ENCODE assay signal across 11 cellular contexts in the genomic region with DNA sequence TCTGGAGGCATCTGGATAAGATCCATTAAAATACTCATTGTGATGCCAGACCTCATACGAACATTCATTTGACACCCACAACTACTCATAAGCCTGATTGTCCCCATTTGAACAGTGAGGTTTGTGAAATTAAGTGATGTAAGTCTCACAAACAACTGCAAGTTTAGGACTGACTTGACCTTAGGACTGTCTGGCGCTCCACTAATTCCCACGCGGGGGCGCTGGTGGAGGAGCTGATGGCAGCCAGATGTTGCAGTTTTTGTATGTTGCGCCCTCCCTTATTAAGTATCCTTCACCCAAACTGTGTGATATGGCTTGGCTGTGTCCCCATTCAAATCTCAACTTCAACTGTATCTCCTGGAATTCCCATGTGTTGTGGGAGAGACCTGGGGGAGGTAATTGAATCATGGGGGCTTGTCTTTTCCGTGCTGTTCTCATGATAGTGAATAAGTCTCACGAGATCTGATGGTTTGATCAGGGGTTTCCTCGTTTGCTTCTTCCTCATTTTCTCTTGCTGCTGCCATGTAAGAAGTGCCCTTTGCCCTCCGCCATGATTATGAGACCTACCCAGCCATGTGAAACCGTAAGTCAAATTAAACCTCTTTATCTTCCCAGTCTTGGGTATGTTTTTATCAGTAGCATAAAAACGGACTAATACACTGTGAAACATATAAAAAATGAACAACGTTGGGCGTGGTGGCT. TPM values are rescaled to one million over a fixed set of nuclear protein-coding genes. Genes with fewer than 3 reads are reported as not detected.
DNase-seq lines count a peak whose midpoint lies in the region; ATAC-seq, FAIRE-seq and TF ChIP-seq lines count a peak whose summit lies in the region.
"Had no signal": no experiment of that assay in that cellular context is flagged by ENCODE, and none has a peak within 500 bp of the region (broad histone marks: within the 10 kb centered on the region; RNA-seq: fewer than 3 reads in every experiment).

No MANE protein-coding gene starts in this region.

- H4K20me1 ChIP-seq in GM12878 (ENCODE audit: control insufficient read depth, insufficient read depth) = no peaks in the 10 kb centered on the region

- no peaks in the 10 kb centered on the region for H3K9me3 ChIP-seq in GM12878 (replicated peaks; ENCODE audit: control insufficient read depth, insufficient read depth, low read length)
- H3K9me3 ChIP-seq: SJSA1 had no signal

- SMC1A ChIA-PET in GM12878 (lab: Charles Lee; ENCODE audit: uncharacterized antibody, unreplicated experiment) = interaction anchor here (0.7 kb wide), 1 partner anchor 242 kb away, joined by 3 read pairs; no protein-coding TSS in a partner anchor

- no TSS peak for BruUV-seq in GM12878 (replicated peaks; lab: Mats Ljungman, UMichigan)

- CTCF ChIA-PET in GM12878 (lab: Yijun Ruan, JAX) = interaction anchor here (0.7 to 3.0 kb wide), 2 partner anchors 242 to 375 kb away, joined by 3 to 7 read pairs; no protein-coding TSS in a partner anchor

- no peaks in the 10 kb centered on the region for H3K4me1 ChIP-seq in GM12878 (ENCODE audit: control insufficient read depth, insufficient read depth, low read length)
- H3K4me1 ChIP-seq: SJSA1 had no signal

- FAIRE-seq in GM12878 (lab: Jason Lieb, UNC) = no peak

- no peak overlapping the region for H3K4me3 ChIP-seq in GM12878
- H3K4me3 ChIP-seq: SJSA1 had no signal

- in situ Hi-C loops in GM12878 (cut with MboI) = no loop called here

- H3K27ac ChIP-seq in GM12878 (ENCODE audit: control insufficient read depth, insufficient read depth) = no peak overlapping the region
- H3K27ac ChIP-seq: SJSA1 had no signal

- no peak overlapping the region for H3K4me2 ChIP-seq in GM12878 (ENCODE audit: control insufficient read depth, insufficient read depth)

- no peaks in the 10 kb centered on the region for H3K27me3 ChIP-seq in GM12878 (replicated peaks in 1 of 2; ENCODE audit: control insufficient read depth in 2 of 2, insufficient read depth in 2 of 2, low read length in 1 of 2)

- ATAC-seq in GM12878 = peak; percentile 61
- peak; percentile 48 for ATAC-seq in left ventricle myocardium superior
- no peak for ATAC-seq in GM19463 (IDR thresholded peaks at IDR 0.05; ENCODE audit: unreplicated experiment)

- no peak overlapping the region for H3K9ac ChIP-seq in GM12878 (ENCODE audit: control insufficient read depth, insufficient read depth, low read length)

- no peaks in the 10 kb centered on the region for H3K36me3 ChIP-seq in GM12878 (ENCODE audit: control insufficient read depth in 2 of 2, insufficient read depth in 2 of 2, low read length in 1 of 2)
- H3K36me3 ChIP-seq: SJSA1 had no signal

- no peak for TF ChIP-seq EP300 in GM12878 (IDR thresholded peaks at IDR 0.05; ENCODE audit: borderline replicate concordance in 1 of 2, control insufficient read depth in 1 of 2, low read depth in 2 of 2, low read length in 2 of 2)

- no peaks in the 10 kb centered on the region for H3K79me2 ChIP-seq in GM12878 (ENCODE audit: control insufficient read depth, insufficient read depth, low read length)

- RAD21 ChIA-PET in GM12878 (lab: Charles Lee; ENCODE audit: unreplicated experiment) = no interaction called here

- no peak for TF ChIP-seq POLR2A in GM12878 (IDR thresholded peaks at IDR 0.05; ENCODE audit: low read depth, low read length)

- TF ChIP-seq RAD21 in GM12878 (IDR thresholded peaks at IDR 0.05; ENCODE audit: insufficient read depth, low read depth, low read length) = no peak

- POLR2A ChIA-PET in GM12878 (lab: Charles Lee) = no interaction called here

- TF ChIP-seq CTCF in GM12878 (IDR thresholded peaks at IDR 0.05 in 2 of 3, conservative IDR thresholded peaks at IDR 0.05 in 1 of 3; ENCODE audit: control insufficient read depth in 2 of 3, extremely low read depth in 1 of 3, insufficient read depth in 1 of 3, low read depth in 3 of 3, low read length in 3 of 3) = no peak; a peak in 1 of 6 replicates

- intact Hi-C loops in GM12878 (cut with micrococcal nuclease; ENCODE audit: unreplicated experiment) (no loop called here), left ventricle myocardium superior (cut with micrococcal nuclease) (no loop called here)

- peak; percentile 13 for DNase-seq in stimulated activated CD4-positive, alpha-beta T cell treated with anti-CD3 and anti-CD28 coated beads, Interleukin-1b, Interleukin-23, amount 100 ng/mL, for 48 hours
- DNase-seq in stimulated activated CD4-positive, alpha-beta T cell treated with anti-CD3 and anti-CD28 coated beads, Interleukin-4, amount 100 ng/mL, for 4 hours = no peak
- DNase-seq in GM12878 (ENCODE audit: low read depth, low spot score) = no peak
- DNase-seq in left ventricle myocardium superior = peak; percentile 50
- no peak for DNase-seq in NCI-H1105 treated with DMSO at 0.1 percent for 48 hours (lab: John Stamatoyannopoulos, UW)
- no peak for DNase-seq in Ammon's horn (ENCODE audit: low spot score)
- DNase-seq in GOT3 (lab: John Stamatoyannopoulos, UW) = no peak
- DNase-seq: immature natural killer cell, NCI-H524 had no signal

- H2AFZ ChIP-seq in GM12878 (ENCODE audit: control insufficient read depth, low read depth, low read length) = no peak overlapping the region

- 53% methylated on average over 14 of the region's 14 CpGs for WGBS in GM12878 (ENCODE audit: insufficient coverage, insufficient replicate concordance, low lambda C conversion rate, missing lambda C conversion rate)

TF ChIP-seq in GM12878, 131 proteins besides CTCF, POLR2A, EP300 and RAD21 (continues in another document):
- TF ChIP-seq, protein P1, sequence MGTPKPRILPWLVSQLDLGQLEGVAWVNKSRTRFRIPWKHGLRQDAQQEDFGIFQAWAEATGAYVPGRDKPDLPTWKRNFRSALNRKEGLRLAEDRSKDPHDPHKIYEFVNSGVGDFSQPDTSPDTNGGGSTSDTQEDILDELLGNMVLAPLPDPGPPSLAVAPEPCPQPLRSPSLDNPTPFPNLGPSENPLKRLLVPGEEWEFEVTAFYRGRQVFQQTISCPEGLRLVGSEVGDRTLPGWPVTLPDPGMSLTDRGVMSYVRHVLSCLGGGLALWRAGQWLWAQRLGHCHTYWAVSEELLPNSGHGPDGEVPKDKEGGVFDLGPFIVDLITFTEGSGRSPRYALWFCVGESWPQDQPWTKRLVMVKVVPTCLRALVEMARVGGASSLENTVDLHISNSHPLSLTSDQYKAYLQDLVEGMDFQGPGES (IDR thresholded peaks at IDR 0.05) = no peak
- TF ChIP-seq ZZZ3 (IDR thresholded peaks at IDR 0.05; ENCODE audit: control insufficient read depth, insufficient read length, low read depth) (no peak), CBX5 (IDR thresholded peaks at IDR 0.05; ENCODE audit: low read depth) (no peak)

RNA-seq across cellular contexts. Expression of gene TIAL1, which starts 20.3 kb away (rescaled TPM):
- 330 and 333 TPM in 2 replicates for total RNA-seq in GM12878 (2013; cell fraction: nucleolus; rRNA removed)
- total RNA-seq in GM12878 (2014; rRNA removed) (34.6 and 45.9 TPM in 2 replicates), GM12878 (2014; rRNA removed; fragmentation: Illumina TruSeq; extraction: Trizol) (57.4 and 63.4 TPM in 2 replicates), GM12878 (2021) (132 and 143 TPM in 2 replicates), left ventricle myocardium superior (78.1 TPM)
- polyA plus RNA-seq in GM12878 (2011; ENCODE audit: low read depth) = 105 TPM
- polyA plus RNA-seq in GM12878 (2011; rRNA removed) (159 and 241 TPM in 2 replicates), GM12878 (2014; fragmentation: Illumina TruSeq; extraction: Trizol) (133 and 163 TPM in 2 replicates), GM12878 (2014; fragmentation: Nextera tagmentation; extraction: Ambion mirVana) (10 to 100 TPM; 26.0 to 68.2 TPM), GM12878 (2014; rRNA removed) (87.8 and 91.7 TPM in 2 replicates), GM12878 (2016; fragmentation: Nextera tagmentation; extraction: Ambion mirVana) (10 to 100 TPM; 29.0 to 34.9 TPM)
- polyA plus RNA-seq in GM12878 (2011; cell fraction: cytosol; rRNA removed) = 49.4 and 62.0 TPM in 2 replicates
- polyA plus RNA-seq in GM12878 (2011; cell fraction: nucleus; rRNA removed) = 303 and 378 TPM in 2 replicates
- polyA plus RNA-seq in GM12878 (2012) = 116 and 138 TPM in 2 replicates
- polyA minus RNA-seq in GM12878 (2011; rRNA and poly(A)+ RNA removed) = 61.0 and 95.1 TPM in 2 replicates
- polyA minus RNA-seq in GM12878 (2011; cell fraction: cytosol; rRNA and poly(A)+ RNA removed) = 36.2 and 36.9 TPM in 2 replicates
- polyA minus RNA-seq in GM12878 (2011; cell fraction: nucleus; rRNA and poly(A)+ RNA removed) = 58.6 and 76.9 TPM in 2 replicates

RNA-seq across cellular contexts. Expression of gene BAG3, which starts 34.1 kb away (rescaled TPM):
- total RNA-seq in GM12878 (2013; cell fraction: nucleolus; rRNA removed) = 4.6 and 4.7 TPM in 2 replicates
- total RNA-seq in GM12878 (2014; rRNA removed) (3.3 and 4.1 TPM in 2 replicates), GM12878 (2014; rRNA removed; fragmentation: Illumina TruSeq; extraction: Trizol) (2.3 and 2.5 TPM in 2 replicates), GM12878 (2021) (11.1 and 11.4 TPM in 2 replicates), left ventricle myocardium superior (151 TPM)
- 1.6 TPM for polyA plus RNA-seq in GM12878 (2011; ENCODE audit: low read depth)
- polyA plus RNA-seq in GM12878 (2011; rRNA removed) (0.56 and 0.71 TPM in 2 replicates), GM12878 (2014; fragmentation: Illumina TruSeq; extraction: Trizol) (4.7 and 7.1 TPM in 2 replicates), GM12878 (2014; fragmentation: Nextera tagmentation; extraction: Ambion mirVana) (1 to 10 TPM; 1.8 to 2.7 TPM), GM12878 (2014; rRNA removed) (4.6 and 5.4 TPM in 2 replicates), GM12878 (2016; fragmentation: Nextera tagmentation; extraction: Ambion mirVana) (10 to 100 TPM; 13.9 to 14.1 TPM)
- polyA plus RNA-seq in GM12878 (2011; cell fraction: cytosol; rRNA removed) = 1.6 and 2.3 TPM in 2 replicates
- 2.7 and 4.6 TPM in 2 replicates for polyA plus RNA-seq in GM12878 (2011; cell fraction: nucleus; rRNA removed)
- 2.3 and 2.7 TPM in 2 replicates for polyA plus RNA-seq in GM12878 (2012)
- polyA minus RNA-seq in GM12878 (2011; rRNA and poly(A)+ RNA removed) = 0.59 and 0.98 TPM in 2 replicates
- 2.5 and 2.7 TPM in 2 replicates for polyA minus RNA-seq in GM12878 (2011; cell fraction: cytosol; rRNA and poly(A)+ RNA removed)
- polyA minus RNA-seq in GM12878 (2011; cell fraction: nucleus; rRNA and poly(A)+ RNA removed) = 1.7 and 2.4 TPM in 2 replicates

Comparison
In these comparisons a context has a peak if more than half of its experiments do, and no peak if none do; other contexts are left out.
1. DNase-seq: peak in stimulated activated CD4-positive, alpha-beta T cell treated with anti-CD3 and anti-CD28 coated beads, Interleukin-1b, Interleukin-23, amount 100 ng/mL, for 48 hours (single experiment) and left ventricle myocardium superior (single experiment); none in stimulated activated CD4-positive, alpha-beta T cell treated with anti-CD3 and anti-CD28 coated beads, Interleukin-4, amount 100 ng/mL, for 4 hours (0 of 2), GM12878 (single experiment), NCI-H1105 treated with DMSO at 0.1 percent for 48 hours (single experiment), Ammon's horn (single experiment) and GOT3 (single experiment).
2. RNA of gene BAG3, which starts 34.1 kb away (total RNA-seq): 151 TPM in left ventricle myocardium superior (single experiment); 2.3 to 11.4 TPM in GM12878; every median in the first group is over 10 times any median in the second.